In genomic region chr4:52202931-52203330, GRCh38 we compare ENCODE assay signal across 14 cellular contexts.
"Had no signal": no experiment of that assay in that cellular context is flagged by ENCODE, and none has a peak within 500 bp of the region (broad histone marks: within the 10 kb centered on the region; RNA-seq: fewer than 3 reads in every experiment).

No MANE protein-coding gene starts in this region.

- H3K27ac Mint-ChIP-seq: naive thymus-derived CD8-positive, alpha-beta T cell had no signal

- DNase-seq: effector CD4-positive, alpha-beta T cell; heart right ventricle; hypothalamus; left cardiac atrium; left ventricle myocardium superior; naive thymus-derived CD8-positive, alpha-beta T cell; stimulated activated CD4-positive, alpha-beta T cell treated with anti-CD3 and anti-CD28 coated beads, Interleukin-2, amount 100 ng/mL, for 48 hours; stimulated activated naive CD4-positive, alpha-beta T cell treated with Interleukin-2 at 50 U/mL for 16 hours; trophoblast cell had no signal

- H3K27ac ChIP-seq: coronary artery, heart right ventricle, right atrium auricular region had no signal

- H3K36me3 Mint-ChIP-seq: naive thymus-derived CD8-positive, alpha-beta T cell had no signal

- ATAC-seq: left cardiac atrium; naive thymus-derived CD8-positive, alpha-beta T cell had no signal

- H3K36me3 ChIP-seq: heart right ventricle, right atrium auricular region had no signal

- H3K4me2 ChIP-seq: smooth muscle cell had no signal

- H3K4me3 ChIP-seq: coronary artery, heart right ventricle, lung, right atrium auricular region, smooth muscle cell had no signal

- H3K27me3 ChIP-seq: right atrium auricular region had no signal

- H3K4me3 Mint-ChIP-seq: naive thymus-derived CD8-positive, alpha-beta T cell; neural crest cell had no signal

- H3K9me3 ChIP-seq: heart right ventricle, right atrium auricular region had no signal

- H3K4me1 ChIP-seq: right atrium auricular region had no signal
